In genomic region chr1:60763713-60764112, GRCh38 we compare ENCODE assay signal across 4 cellular contexts.
"Had no signal": no experiment of that assay in that cellular context is flagged by ENCODE, and none has a peak within 500 bp of the region (broad histone marks: within the 10 kb centered on the region; RNA-seq: fewer than 3 reads in every experiment).

No MANE protein-coding gene starts in this region.

- ATAC-seq: GM23338 had no signal

- H3K4me3 Mint-ChIP-seq: GM23338, H9 had no signal

- H3K27ac Mint-ChIP-seq: GM23338, H9 had no signal

- H3K9me3 Mint-ChIP-seq: GM23338, H9 had no signal

- H3K4me1 Mint-ChIP-seq: GM23338, H9 had no signal

- DNase-seq: H9, HCEC 1CT, IMR-90 had no signal

- H3K4me3 ChIP-seq: GM23338 had no signal
